13 cellular contexts compared by ENCODE assay signal in genomic region chr17:80372922-80373570, GRCh38.
"Had no signal": no experiment of that assay in that cellular context is flagged by ENCODE, and none has a peak within 500 bp of the region (broad histone marks: within the 10 kb centered on the region; RNA-seq: fewer than 3 reads in every experiment).

No MANE protein-coding gene starts in this region.

- H3K27ac ChIP-seq: breast epithelium, gastrocnemius medialis, heart left ventricle, lower lobe of right lung, right lobe of liver, SJCRH30 had no signal

- H3K4me3 Mint-ChIP-seq: activated T-helper 1 cell treated with anti-CD3 and anti-CD28 coated beads, Interleukin-12 subunit alpha, Interleukin-12 subunit beta, Interleukin-2, Interleukin-4 antibody, amounts not matched to agents 30 ng/mL and 10 ng/mL and 1 ng/mL, durations not matched to agents 14 hours and 24 hours and 36 hours; neural crest cell had no signal

- ATAC-seq: activated CD4-positive, CD25-positive, alpha-beta regulatory T cell treated with anti-CD3 and anti-CD28 coated beads, Interleukin-2, amount 50 U/mL, for 24 hours; activated naive CD4-positive, alpha-beta T cell treated with anti-CD3 and anti-CD28 coated beads, Interleukin-2, amount 50 U/mL, for 72 hours; gastrocnemius medialis; heart left ventricle; lower lobe of right lung had no signal

- H3K9me3 ChIP-seq: breast epithelium, gastrocnemius medialis, heart left ventricle, lower lobe of right lung, right lobe of liver, SJCRH30 had no signal

- H3K4me1 ChIP-seq: breast epithelium, gastrocnemius medialis, heart left ventricle, lower lobe of right lung, right lobe of liver, SJCRH30 had no signal

- H3K27me3 ChIP-seq: breast epithelium, gastrocnemius medialis, heart left ventricle, right lobe of liver, SJCRH30 had no signal

- H3K4me1 Mint-ChIP-seq: neural crest cell had no signal

- H3K36me3 ChIP-seq: SJCRH30 had no signal

- DNase-seq: activated CD4-positive, alpha-beta T cell treated with anti-CD3 and anti-CD28 coated beads, Interleukin-2, amount 50 U/mL, for 4 hours; anterior cingulate cortex; erythroblast; gastrocnemius medialis; heart left ventricle; lower lobe of right lung; SJCRH30 had no signal

- H3K4me3 ChIP-seq: breast epithelium, gastrocnemius medialis, heart left ventricle, lower lobe of right lung, right lobe of liver, SJCRH30 had no signal

- H3K9me3 Mint-ChIP-seq: activated naive CD4-positive, alpha-beta T cell treated with anti-CD3 and anti-CD28 coated beads, Interleukin-2, amount 50 U/mL, for 72 hours; activated T-helper 1 cell treated with anti-CD3 and anti-CD28 coated beads, Interleukin-12 subunit alpha, Interleukin-12 subunit beta, Interleukin-2, Interleukin-4 antibody, amounts not matched to agents 30 ng/mL and 10 ng/mL and 1 ng/mL, durations not matched to agents 14 hours and 24 hours and 36 hours; neural crest cell had no signal
